ENCODE assay signal across 29 cellular contexts in genomic region chr1:44874155-44874554, GRCh38.
"Had no signal": no experiment of that assay in that cellular context is flagged by ENCODE, and none has a peak within 500 bp of the region (broad histone marks: within the 10 kb centered on the region; RNA-seq: fewer than 3 reads in every experiment).

No MANE protein-coding gene starts in this region.

- ATAC-seq: left cardiac atrium; left lobe of liver; left ventricle myocardium superior; lower lobe of right lung; naive thymus-derived CD4-positive, alpha-beta T cell; natural killer cell treated with Interleukin-12 subunit alpha and Interleukin-12 subunit beta and Interleukin-15 and Interleukin-18, amount 100 ng/mL, for 72 hours; right cardiac atrium; sciatic nerve; upper lobe of right lung had no signal

- H3K36me3 ChIP-seq: ovary, uterus had no signal

- H3K4me3 ChIP-seq: lower lobe of right lung, ovary, prostate gland, skin epidermis, suprapubic skin, thoracic aorta, tibial artery, upper lobe of right lung, uterus had no signal

- H3K4me1 ChIP-seq: lower lobe of right lung, prostate gland, suprapubic skin, tibial artery, upper lobe of right lung, uterus had no signal

- FAIRE-seq: keratinocyte had no signal

- DNase-seq: hippocampal formation; kidney glomerular epithelial cell; left cardiac atrium; left ventricle myocardium superior; lower lobe of right lung; mammary epithelial cell; mesenchymal stem cell; naive thymus-derived CD4-positive, alpha-beta T cell; ovary; posterior cingulate gyrus; retina; right cardiac atrium; stimulated activated CD4-positive, alpha-beta T cell treated with anti-CD3 and anti-CD28 coated beads, Interleukin-12 subunit alpha, Interleukin-12 subunit beta, amount 100 ng/mL, for 4 hours; stimulated activated CD4-positive, alpha-beta T cell treated with anti-CD3 and anti-CD28 coated beads, Interleukin-15, amount 100 ng/mL, for 24 hours; stimulated activated CD4-positive, alpha-beta T cell treated with anti-CD3 and anti-CD28 coated beads, Interleukin-2, amount 100 ng/mL, for 24 hours; stimulated activated CD4-positive, alpha-beta T cell treated with anti-CD3 and anti-CD28 coated beads, Interleukin-4, amount 100 ng/mL, for 1 hour; stimulated activated naive CD4-positive, alpha-beta T cell; tibial artery; trophoblast cell; upper lobe of right lung; uterus had no signal

- H3K27me3 ChIP-seq: ovary, suprapubic skin, tibial artery, upper lobe of right lung, uterus had no signal

- H3K27ac ChIP-seq: lower lobe of right lung, ovary, prostate gland, skin epidermis, suprapubic skin, thoracic aorta, tibial artery, upper lobe of right lung, uterus had no signal

- H3K9me3 ChIP-seq: lower lobe of right lung, ovary, prostate gland, suprapubic skin, thoracic aorta, tibial artery, upper lobe of right lung, uterus had no signal
